Comparison of ENCODE assay signal across 8 cellular contexts in the genomic region with DNA sequence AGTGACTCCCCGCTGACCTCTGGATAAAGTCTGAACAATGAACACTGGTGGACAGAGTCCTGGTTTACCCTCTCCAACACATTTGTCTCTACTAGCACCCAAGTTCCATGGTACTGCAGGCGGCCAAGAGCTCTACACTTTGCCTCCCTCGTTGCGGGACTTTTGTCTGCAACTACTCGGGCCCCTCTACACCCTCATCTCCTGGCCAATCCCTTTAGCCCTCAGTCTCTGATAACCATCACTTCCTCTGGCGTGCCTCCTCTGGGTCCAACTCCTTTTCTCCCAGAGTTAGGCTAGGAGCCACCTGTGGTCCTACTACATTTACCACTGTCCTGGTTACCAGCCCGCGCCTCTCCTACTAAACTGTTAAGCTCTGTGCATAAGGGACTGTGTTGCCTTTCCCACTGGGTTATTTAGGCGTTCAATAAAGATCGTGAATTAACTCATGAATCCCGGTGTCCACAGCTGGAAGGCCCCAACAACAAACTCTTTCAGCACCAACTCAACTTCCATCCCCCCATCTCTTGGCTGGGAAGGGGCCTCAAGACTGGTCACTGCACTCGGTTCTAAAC. TPM values are rescaled to one million over a fixed set of nuclear protein-coding genes. Genes with fewer than 3 reads are reported as not detected.
DNase-seq lines count a peak whose midpoint lies in the region; ATAC-seq, FAIRE-seq and TF ChIP-seq lines count a peak whose summit lies in the region.

No MANE protein-coding gene starts in this region.

- no peaks in the 10 kb centered on the region for H4K20me1 ChIP-seq in HCT116 (ENCODE audit: insufficient read depth)

- no peak for TF ChIP-seq RAD21 in HCT116 (IDR thresholded peaks at IDR 0.05; ENCODE audit: low read depth)

- peaks cover 51% of the 10 kb centered on the region for H3K79me2 ChIP-seq in HCT116 (ENCODE audit: insufficient read depth, low read length)

- POLR2A ChIA-PET in AG04449 (lab: Yijun Ruan, JAX) = interaction anchor here (0.6 to 1.5 kb wide), 6 partner anchors 13 to 931 kb away, joined by 3 to 7 read pairs (median 4); no protein-coding TSS in a partner anchor
- POLR2A ChIA-PET in HCT116 (lab: Charles Lee) = no interaction called here
- POLR2A ChIA-PET in activated B cell treated with CpG ODN at 0.5 μM for 24 hours (lab: Charles Lee) = interaction anchor here (0.6 to 2.0 kb wide), 6 partner anchors 25 to 1085 kb away, joined by 3 to 8 read pairs (median 5); a partner anchor contains a TSS

- peak overlapping the region; percentile 80 for H3K4me3 ChIP-seq in AG04449 (ENCODE audit: low read depth, low read length)
- H3K4me3 ChIP-seq in HCT116 (replicated peaks in 1 of 2; ENCODE audit: low read depth in 1 of 2, low read length in 2 of 2) = peak overlapping the region; percentile 81 to 90

- no peak for ATAC-seq in HCT116
- ATAC-seq in activated B cell treated with CpG ODN at 0.5 μM for 24 hours (ENCODE audit: low read depth) = no peak

- TF ChIP-seq POLR2A in HCT116 (IDR thresholded peaks at IDR 0.05; ENCODE audit: borderline replicate concordance, extremely low read depth, insufficient read depth, insufficient read length) (no peak), GM12892 (IDR thresholded peaks at IDR 0.05; ENCODE audit: low read depth, low read length) (no peak)

- H3K27ac Mint-ChIP-seq in activated B cell treated with CpG ODN at 0.5 μM for 24 hours (peak overlapping the region; percentile 84), glutamatergic neuron (ENCODE audit: unreplicated experiment) (peak overlapping the region; percentile 97)

- RAD21 ChIA-PET in HCT116 (lab: Charles Lee; ENCODE audit: low non-redundant PET in 1 of 2, low total read pairs in 2 of 2, uncharacterized antibody in 2 of 2, unreplicated experiment in 2 of 2) = no interaction called here

- peak overlapping the region; percentile 92 for H3K4me3 Mint-ChIP-seq in activated B cell treated with CpG ODN at 0.5 μM for 24 hours
- H3K4me3 Mint-ChIP-seq in glutamatergic neuron (ENCODE audit: unreplicated experiment) = peak overlapping the region; percentile 99

- no peak for FAIRE-seq in GM12892 (lab: Jason Lieb, UNC)

- peak overlapping the region; percentile 81 for H3K9ac ChIP-seq in HCT116 (ENCODE audit: low read length)

- no peak for DNase-seq in AG04449 (ENCODE audit: low read depth, low spot score)
- DNase-seq in HCT116 (ENCODE audit: low read depth, low spot score) = no peak
- DNase-seq in activated B cell treated with CpG ODN at 0.5 μM for 24 hours = no peak
- DNase-seq in glutamatergic neuron = no peak
- DNase-seq in putamen (ENCODE audit: low spot score) = peak; percentile 13
- no peak for DNase-seq in AG08395 (ENCODE audit: low spot score)
- DNase-seq in stimulated activated naive CD4-positive, alpha-beta T cell treated with Interleukin-2 at 50 U/mL for 16 hours (lab: John Stamatoyannopoulos, UW) = no peak
- DNase-seq in GM12892 (ENCODE audit: insufficient read length) = no peak

- intact Hi-C loops in HCT116 (cut with micrococcal nuclease) = loop anchor here (10.0 kb wide), 1 partner anchor 855 kb away; no protein-coding TSS in a partner anchor
- intact Hi-C loops in activated B cell treated with CpG ODN at 0.5 μM for 24 hours (cut with micrococcal nuclease) = loop anchor here (1.0 to 5.0 kb wide), 3 partner anchors 27 to 977 kb away; a partner anchor contains a TSS

- no peak overlapping the region for H2AFZ ChIP-seq in HCT116 (ENCODE audit: low read depth, low read length, poor library complexity, severe bottlenecking)

- peaks cover 33% of the 10 kb centered on the region for H3K4me1 Mint-ChIP-seq in activated B cell treated with CpG ODN at 0.5 μM for 24 hours
- H3K4me1 Mint-ChIP-seq in glutamatergic neuron (ENCODE audit: low read depth, unreplicated experiment) = peaks cover 14% of the 10 kb centered on the region

- H3K9me3 Mint-ChIP-seq in activated B cell treated with CpG ODN at 0.5 μM for 24 hours (no peaks in the 10 kb centered on the region), glutamatergic neuron (ENCODE audit: unreplicated experiment) (peaks cover 6% of the 10 kb centered on the region)

- CTCF ChIA-PET in AG04449 (lab: Yijun Ruan, JAX) (interaction anchor here (0.6 to 2.3 kb wide), 3 partner anchors 13 to 55 kb away, joined by 3 to 10 read pairs (median 5); no protein-coding TSS in a partner anchor), HCT116 (lab: Charles Lee) (interaction anchor here (1.3 kb wide), 1 partner anchor 13 kb away, joined by 3 read pairs; no protein-coding TSS in a partner anchor), activated B cell treated with CpG ODN at 0.5 μM for 24 hours (lab: Charles Lee) (interaction anchor here (2.5 kb wide), 1 partner anchor 55 kb away, joined by 9 read pairs; no protein-coding TSS in a partner anchor)

- H3K9me2 ChIP-seq in HCT116 (ENCODE audit: insufficient read depth) = no peaks in the 10 kb centered on the region

- H3K27me3 ChIP-seq in HCT116 (ENCODE audit: insufficient read depth, low read length) = no peaks in the 10 kb centered on the region

- H3K9me3 ChIP-seq in HCT116 (ENCODE audit: control insufficient read depth in 1 of 2, insufficient read depth in 1 of 2, low read depth in 1 of 2, low read length in 2 of 2) = no peaks in the 10 kb centered on the region

- H3K36me3 Mint-ChIP-seq in activated B cell treated with CpG ODN at 0.5 μM for 24 hours (ENCODE audit: low read depth) = peaks cover 23% of the 10 kb centered on the region
- no peaks in the 10 kb centered on the region for H3K36me3 Mint-ChIP-seq in glutamatergic neuron (ENCODE audit: unreplicated experiment)

- peak overlapping the region; percentile 97 for H3K4me2 ChIP-seq in HCT116 (ENCODE audit: low read length)

- H3K27ac ChIP-seq in HCT116 (ENCODE audit: low read depth, low read length) = peak overlapping the region; percentile 69

- H3K4me1 ChIP-seq in HCT116 (ENCODE audit: control insufficient read depth in 1 of 2, insufficient read depth in 2 of 2, low read length in 2 of 2) = peaks cover 8 to 16% of the 10 kb centered on the region in 2 experiments; a peak in 2 of 4 replicates

- H3K36me3 ChIP-seq in HCT116 (ENCODE audit: control insufficient read depth in 1 of 2, insufficient read depth in 2 of 2, low read length in 2 of 2) = peaks cover 3 to 7% of the 10 kb centered on the region in 2 experiments; a peak in 1 of 4 replicates

- no peaks in the 10 kb centered on the region for H3K27me3 Mint-ChIP-seq in activated B cell treated with CpG ODN at 0.5 μM for 24 hours
- H3K27me3 Mint-ChIP-seq in glutamatergic neuron (ENCODE audit: unreplicated experiment) = peaks cover 3% of the 10 kb centered on the region

- no peak for TF ChIP-seq CTCF in AG04449 (IDR thresholded peaks at IDR 0.05; ENCODE audit: insufficient read depth, low read length, missing control alignments)
- no peak for TF ChIP-seq CTCF in HCT116 (IDR thresholded peaks at IDR 0.05 in 2 of 3, conservative IDR thresholded peaks at IDR 0.05 in 1 of 3; ENCODE audit: borderline replicate concordance in 1 of 3, insufficient read depth in 1 of 3, low read depth in 2 of 3, low read length in 2 of 3)
- TF ChIP-seq CTCF in activated B cell treated with CpG ODN at 0.5 μM for 24 hours (IDR thresholded peaks at IDR 0.05) = no peak
- TF ChIP-seq CTCF in glutamatergic neuron (IDR thresholded peaks at IDR 0.05; ENCODE audit: partially characterized antibody, unreplicated experiment) = no peak

- BruUV-seq in HCT116 (replicated peaks; lab: Mats Ljungman, UMichigan) = no TSS peak

TF ChIP-seq in HCT116, 20 proteins besides CTCF, POLR2A, EP300 and RAD21:
- TF ChIP-seq, protein P1, sequence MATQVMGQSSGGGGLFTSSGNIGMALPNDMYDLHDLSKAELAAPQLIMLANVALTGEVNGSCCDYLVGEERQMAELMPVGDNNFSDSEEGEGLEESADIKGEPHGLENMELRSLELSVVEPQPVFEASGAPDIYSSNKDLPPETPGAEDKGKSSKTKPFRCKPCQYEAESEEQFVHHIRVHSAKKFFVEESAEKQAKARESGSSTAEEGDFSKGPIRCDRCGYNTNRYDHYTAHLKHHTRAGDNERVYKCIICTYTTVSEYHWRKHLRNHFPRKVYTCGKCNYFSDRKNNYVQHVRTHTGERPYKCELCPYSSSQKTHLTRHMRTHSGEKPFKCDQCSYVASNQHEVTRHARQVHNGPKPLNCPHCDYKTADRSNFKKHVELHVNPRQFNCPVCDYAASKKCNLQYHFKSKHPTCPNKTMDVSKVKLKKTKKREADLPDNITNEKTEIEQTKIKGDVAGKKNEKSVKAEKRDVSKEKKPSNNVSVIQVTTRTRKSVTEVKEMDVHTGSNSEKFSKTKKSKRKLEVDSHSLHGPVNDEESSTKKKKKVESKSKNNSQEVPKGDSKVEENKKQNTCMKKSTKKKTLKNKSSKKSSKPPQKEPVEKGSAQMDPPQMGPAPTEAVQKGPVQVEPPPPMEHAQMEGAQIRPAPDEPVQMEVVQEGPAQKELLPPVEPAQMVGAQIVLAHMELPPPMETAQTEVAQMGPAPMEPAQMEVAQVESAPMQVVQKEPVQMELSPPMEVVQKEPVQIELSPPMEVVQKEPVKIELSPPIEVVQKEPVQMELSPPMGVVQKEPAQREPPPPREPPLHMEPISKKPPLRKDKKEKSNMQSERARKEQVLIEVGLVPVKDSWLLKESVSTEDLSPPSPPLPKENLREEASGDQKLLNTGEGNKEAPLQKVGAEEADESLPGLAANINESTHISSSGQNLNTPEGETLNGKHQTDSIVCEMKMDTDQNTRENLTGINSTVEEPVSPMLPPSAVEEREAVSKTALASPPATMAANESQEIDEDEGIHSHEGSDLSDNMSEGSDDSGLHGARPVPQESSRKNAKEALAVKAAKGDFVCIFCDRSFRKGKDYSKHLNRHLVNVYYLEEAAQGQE (IDR thresholded peaks at IDR 0.05; ENCODE audit: low read depth) = no peak

RNA-seq across cellular contexts. Expression of a gene that starts 0.8 kb away (rescaled TPM):
- total RNA-seq in HCT116 (2021; ENCODE audit: unreplicated experiment) = 29.1 TPM
- polyA plus RNA-seq in HCT116 (2012) = 23.5 and 24.8 TPM in 2 replicates
- total RNA-seq in activated B cell treated with CpG ODN at 0.5 μM for 24 hours = 36.6 and 38.8 TPM in 2 replicates
- total RNA-seq in glutamatergic neuron (ENCODE audit: unreplicated experiment) = 55.3 TPM
- 14.7 TPM for polyA plus RNA-seq in GM12892 (2012; ENCODE audit: missing spikeins)

RNA-seq across cellular contexts. Expression of a gene that starts 26.6 kb away (rescaled TPM):
- total RNA-seq in HCT116 (2021; ENCODE audit: unreplicated experiment) (12.0 TPM), activated B cell treated with CpG ODN at 0.5 μM for 24 hours (8.6 and 8.8 TPM in 2 replicates), glutamatergic neuron (ENCODE audit: unreplicated experiment) (9.8 TPM)
- 27.0 and 30.7 TPM in 2 replicates for polyA plus RNA-seq in HCT116 (2012)
- 18.0 TPM for polyA plus RNA-seq in GM12892 (2012; ENCODE audit: missing spikeins)
